In the genomic region with DNA sequence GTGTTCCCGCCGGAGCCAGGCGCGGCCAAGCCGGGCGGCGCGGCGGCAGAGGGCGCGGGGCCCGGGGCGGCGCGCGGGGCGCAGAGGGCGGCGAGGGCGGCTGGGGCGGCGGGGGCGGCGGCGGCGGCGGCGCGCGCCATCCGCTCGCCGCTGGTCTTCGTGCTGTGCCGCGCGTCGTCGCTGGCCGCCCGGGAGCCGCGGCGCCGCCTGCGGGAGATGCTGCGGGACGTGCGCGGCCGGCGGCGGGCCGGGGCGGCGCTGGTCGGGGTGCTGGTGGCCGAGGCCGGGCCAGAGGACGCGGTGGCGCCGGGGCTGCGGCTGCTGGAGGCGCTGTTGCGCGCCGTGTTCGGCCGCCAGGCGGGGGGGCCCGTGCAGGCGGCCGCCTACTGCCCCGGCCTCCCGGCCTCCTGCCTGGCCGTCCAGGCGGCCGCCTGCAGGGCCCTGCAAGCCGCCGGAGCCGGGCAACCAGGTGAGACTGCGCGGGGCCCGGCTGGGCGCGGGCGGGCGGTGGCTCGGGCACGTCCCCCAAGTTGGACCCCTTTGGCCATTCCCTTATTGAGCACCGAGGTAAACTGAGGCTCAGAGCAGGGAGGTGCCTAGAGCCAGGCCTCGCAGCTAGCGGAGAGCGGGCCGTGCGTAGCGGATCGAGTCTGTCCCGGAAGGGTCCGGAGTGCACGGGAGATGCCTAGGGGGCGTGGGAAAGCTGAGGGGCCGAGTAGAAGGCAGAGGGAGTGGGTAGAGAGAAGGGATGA, we compare ENCODE assay signal across 8 cellular contexts. TPM values are rescaled to one million over a fixed set of nuclear protein-coding genes. Genes with fewer than 3 reads are reported as not detected.
A peak's percentile ranks its signal among the peaks of the same experiment; 100 is the strongest.
DNase-seq lines count a peak whose midpoint lies in the region; ATAC-seq and TF ChIP-seq lines count a peak whose summit lies in the region.

No MANE protein-coding gene starts in this region.

- H3K4me2 ChIP-seq in GM23338 (peak overlapping the region; percentile 92), mesenchymal stem cell (ENCODE audit: low read length, poor library complexity, severe bottlenecking) (peak overlapping the region; percentile 83)

- H3K36me3 ChIP-seq in ACC112 (ENCODE audit: insufficient read depth, low read length) (no peaks in the 10 kb centered on the region), GM23338 (ENCODE audit: insufficient read depth) (no peaks in the 10 kb centered on the region), mesenchymal stem cell (ENCODE audit: control insufficient read depth in 1 of 2, insufficient read depth in 2 of 2, low read depth in 1 of 2, low read length in 2 of 2) (peaks cover 0 to 2% of the 10 kb centered on the region in 2 experiments), aorta (ENCODE audit: control insufficient read depth in 1 of 2, insufficient read depth in 2 of 2, low read length in 1 of 2) (no peaks in the 10 kb centered on the region), A673 (ENCODE audit: insufficient read depth, low read length, poor library complexity, severe bottlenecking) (no peaks in the 10 kb centered on the region)

- peaks cover 76% of the 10 kb centered on the region for H3K27me3 ChIP-seq in ACC112 (ENCODE audit: insufficient read depth, low read length)
- H3K27me3 ChIP-seq in GM23338 (ENCODE audit: insufficient read depth), result peaks cover 66% of the 10 kb centered on the region
- peaks cover 77 to 86% of the 10 kb centered on the region in 2 experiments for H3K27me3 ChIP-seq in mesenchymal stem cell (ENCODE audit: control insufficient read depth in 1 of 2, insufficient read depth in 1 of 2, low read length in 2 of 2)
- H3K27me3 ChIP-seq in aorta (ENCODE audit: control insufficient read depth in 1 of 2, insufficient read depth in 2 of 2, low read length in 1 of 2), result no peaks in the 10 kb centered on the region
- H3K27me3 ChIP-seq in A673 (replicated peaks; ENCODE audit: insufficient read depth, low read depth, low read length, poor library complexity), result peaks cover 90% of the 10 kb centered on the region

- intact Hi-C loops in aorta (cut with DNase I), result no loop called here
- intact Hi-C loops in A673 (cut with micrococcal nuclease; ENCODE audit: unreplicated experiment), result no loop called here

- H4K20me1 ChIP-seq in GM23338 (replicated peaks; ENCODE audit: insufficient read depth), result no peaks in the 10 kb centered on the region

- H3K79me1 ChIP-seq in mesenchymal stem cell (replicated peaks; ENCODE audit: low read length, poor library complexity, severe bottlenecking), result no peaks in the 10 kb centered on the region

- H3K27ac ChIP-seq in ACC112 (ENCODE audit: low read depth, low read length) (no peak overlapping the region), GM23338 (ENCODE audit: low read depth) (no peak overlapping the region), mesenchymal stem cell (ENCODE audit: low read length, poor library complexity, severe bottlenecking) (no peak overlapping the region), aorta (ENCODE audit: low read depth in 1 of 2, low read length in 2 of 2) (no peak overlapping the region), A673 (ENCODE audit: low read depth, low read length, poor library complexity, severe bottlenecking) (no peak overlapping the region)

- peak overlapping the region; percentile 44 for H2BK15ac ChIP-seq in mesenchymal stem cell (ENCODE audit: low read depth, poor library complexity, severe bottlenecking)

- H3K27ac Mint-ChIP-seq in GM23338, result no peak overlapping the region
- peak overlapping the region in 3 of 5 experiments; percentile 13 to 90 (median 80) for H3K27ac Mint-ChIP-seq in brain

- no peaks in the 10 kb centered on the region for H3K9me3 Mint-ChIP-seq in GM23338
- peaks cover 0 to 7% (median 0%) of the 10 kb centered on the region in 5 experiments for H3K9me3 Mint-ChIP-seq in brain

- POLR2A ChIA-PET in A673 (lab: Charles Lee; ENCODE audit: low non-redundant PET), result no interaction called here

- H2AFZ ChIP-seq in ACC112 (ENCODE audit: low read length, unreplicated experiment), result peak overlapping the region; percentile 54
- H2AFZ ChIP-seq in GM23338, result peak overlapping the region; percentile 96; the same call in 1 of the 2 replicates
- no peak overlapping the region for H2AFZ ChIP-seq in mesenchymal stem cell (ENCODE audit: low read depth, low read length)

- H2AK5ac ChIP-seq in mesenchymal stem cell (ENCODE audit: low read length, severe bottlenecking), result no peak overlapping the region

- H3K4me1 Mint-ChIP-seq in GM23338 (peaks cover 6% of the 10 kb centered on the region), brain (peaks cover 33% of the 10 kb centered on the region)

- no peak overlapping the region for H2BK120ac ChIP-seq in mesenchymal stem cell (ENCODE audit: low read depth, low read length)

- H3K14ac ChIP-seq in mesenchymal stem cell (ENCODE audit: low read length in 2 of 2), result no peak overlapping the region

- no peak; a peak in 1 of 4 replicates for TF ChIP-seq CTCF in GM23338 (conservative IDR thresholded peaks at IDR 0.05; ENCODE audit: low read depth in 2 of 2)
- TF ChIP-seq CTCF in brain (conservative IDR thresholded peaks at IDR 0.05), result no peak
- TF ChIP-seq CTCF in A673 (conservative IDR thresholded peaks at IDR 0.05; ENCODE audit: low read depth, low read length), result no peak

- DNase-seq in GM23338 (ENCODE audit: low spot score) (peak; percentile 26), mesenchymal stem cell (no peak), aorta (no peak), GM19240 (ENCODE audit: insufficient read length, low spot score) (no peak), A673 (ENCODE audit: low spot score) (no peak), NCI-H1694 treated with DMSO at 0.1 percent for 48 hours (lab: John Stamatoyannopoulos, UW) (no peak)

- H2BK12ac ChIP-seq in mesenchymal stem cell (ENCODE audit: low read length in 2 of 2), result no peak overlapping the region

- H3K4me3 ChIP-seq in ACC112 (ENCODE audit: low read depth, low read length), result peak overlapping the region; percentile 70
- H3K4me3 ChIP-seq in GM23338, result peak overlapping the region; percentile 77
- H3K4me3 ChIP-seq in mesenchymal stem cell (ENCODE audit: insufficient read depth in 1 of 2, low read depth in 1 of 2, low read length in 2 of 2), result peak overlapping the region in 1 of 2 experiments; percentile 51
- peak overlapping the region; percentile 54 to 60 for H3K4me3 ChIP-seq in aorta (ENCODE audit: low read length in 2 of 2)
- H3K4me3 ChIP-seq in A673 (ENCODE audit: low read depth, low read length, poor library complexity, severe bottlenecking), result no peak overlapping the region

- no peaks in the 10 kb centered on the region for H3K9me3 ChIP-seq in mesenchymal stem cell (ENCODE audit: control insufficient read depth, low read length)
- H3K9me3 ChIP-seq in aorta (ENCODE audit: control insufficient read depth, low read length), result no peaks in the 10 kb centered on the region
- H3K9me3 ChIP-seq in A673 (ENCODE audit: low read depth, low read length, poor library complexity, severe bottlenecking), result no peaks in the 10 kb centered on the region

- 0 out of 2 replicates have a peak, but pooled peaks cover 3% of the 10 kb centered on the region for H3F3A ChIP-seq in GM23338 (replicated peaks; ENCODE audit: low read depth)

- H3K9me2 ChIP-seq in GM23338 (ENCODE audit: insufficient read depth), result no peaks in the 10 kb centered on the region

- peak overlapping the region in 1 of 2 experiments; percentile 30 for H3K18ac ChIP-seq in mesenchymal stem cell (ENCODE audit: low read depth in 1 of 2, low read length in 2 of 2)

- H3K4me1 ChIP-seq in ACC112 (ENCODE audit: control insufficient read depth, insufficient read depth, low read length, unreplicated experiment) (no peaks in the 10 kb centered on the region), GM23338 (ENCODE audit: insufficient read depth) (no peaks in the 10 kb centered on the region), mesenchymal stem cell (ENCODE audit: control insufficient read depth, insufficient read depth, low read depth, low read length) (peaks cover 16% of the 10 kb centered on the region), aorta (ENCODE audit: control insufficient read depth in 1 of 2, insufficient read depth in 2 of 2, low read length in 2 of 2) (no peaks in the 10 kb centered on the region), A673 (ENCODE audit: insufficient read depth, low read length, poor library complexity, severe bottlenecking) (no peaks in the 10 kb centered on the region)

- no TSS peak for BruUV-seq in A673 (replicated peaks; lab: Mats Ljungman, UMichigan)

- peak overlapping the region in 1 of 2 experiments; percentile 34 for H3K23ac ChIP-seq in mesenchymal stem cell (ENCODE audit: low read length in 2 of 2)

- H3K36me3 Mint-ChIP-seq in GM23338 (ENCODE audit: low read depth) (no peaks in the 10 kb centered on the region; the same call in 2 of the 3 replicates), brain (peaks cover 19% of the 10 kb centered on the region)

- H3K4me3 Mint-ChIP-seq in GM23338 (peak overlapping the region; percentile 74), brain (peak overlapping the region; percentile 82 to 94 (median 88))

- no peak overlapping the region for H4K8ac ChIP-seq in mesenchymal stem cell (ENCODE audit: low read length)

- H3K27me3 Mint-ChIP-seq in GM23338 (ENCODE audit: insufficient read depth, low read depth, poor library complexity), result peaks cover 34% of the 10 kb centered on the region
- peaks cover 28% of the 10 kb centered on the region for H3K27me3 Mint-ChIP-seq in brain

- no peaks in the 10 kb centered on the region for H3K79me2 ChIP-seq in ACC112 (ENCODE audit: control insufficient read depth, insufficient read depth, low read length, unreplicated experiment)
- no peaks in the 10 kb centered on the region for H3K79me2 ChIP-seq in GM23338 (replicated peaks; ENCODE audit: insufficient read depth)

- peak; percentile 53 for ATAC-seq in GM23338
- no peak for ATAC-seq in aorta (ENCODE audit: low FRiP score)

- no peak overlapping the region for H2BK5ac ChIP-seq in mesenchymal stem cell (ENCODE audit: low read depth, low read length, poor library complexity, severe bottlenecking)

- no peak overlapping the region for H4K91ac ChIP-seq in mesenchymal stem cell (ENCODE audit: low read length)

- H3K9ac ChIP-seq in mesenchymal stem cell (ENCODE audit: low read length), result no peak overlapping the region

- WGBS in mesenchymal stem cell, result 2% methylated on average over 81 of the region's 104 CpGs
- 1 to 5% methylated on average over 31 to 104 of the region's 104 CpGs for WGBS in aorta, 2 donors

- CTCF ChIA-PET in A673 (lab: Charles Lee), result interaction anchor here (0.6 kb wide), 1 partner anchor 227 kb away, joined by 10 read pairs; no protein-coding TSS in a partner anchor

- H3K4ac ChIP-seq in mesenchymal stem cell (ENCODE audit: low read depth in 1 of 2, low read length in 2 of 2), result no peak overlapping the region

RNA-seq across cellular contexts. Expression of a gene that starts 0.6 kb away (rescaled TPM):
- total RNA-seq in GM23338 (2014; rRNA removed; shearing (Covaris generic)), result 1.3 and 1.4 TPM in 2 replicates
- polyA plus RNA-seq in GM23338 (2016; fragmentation: Nextera tagmentation; extraction: Ambion mirVana), result 0.17 and 0.37 TPM in 2 replicates
- 14.1 TPM for polyA plus RNA-seq in brain (ENCODE audit: insufficient read depth, low read depth, low replicate concordance)
- polyA plus RNA-seq in mesenchymal stem cell (2013, experiment 1 of 2), result 0.08 TPM
- polyA plus RNA-seq in mesenchymal stem cell (2013, experiment 2 of 2), result 0.18 TPM
- total RNA-seq in aorta, result under 1 TPM in 1 of 2 donors, not detected in 1; 0.15 TPM
- polyA plus RNA-seq in aorta, result 1 to 10 TPM in 1 of 2 donors, under 1 TPM in 1; 0.13 to 2.4 TPM
- total RNA-seq in A673 (2021), result not detected in 2 replicates

RNA-seq across cellular contexts. Expression of a gene that starts 18.8 kb away (rescaled TPM):
- 148 and 180 TPM in 2 replicates for total RNA-seq in GM23338 (2014; rRNA removed; shearing (Covaris generic))
- polyA plus RNA-seq in GM23338 (2016; fragmentation: Nextera tagmentation; extraction: Ambion mirVana) (156 and 177 TPM in 2 replicates), brain (ENCODE audit: insufficient read depth, low read depth, low replicate concordance) (71.2 TPM), aorta (10 to 100 TPM; 27.8 to 35.3 TPM)
- polyA plus RNA-seq in mesenchymal stem cell (2013, experiment 1 of 2), result 109 TPM
- 108 TPM for polyA plus RNA-seq in mesenchymal stem cell (2013, experiment 2 of 2)
- total RNA-seq in aorta (10 to 100 TPM; 67.7 to 69.7 TPM), A673 (2021) (230 and 245 TPM in 2 replicates)

RNA-seq across cellular contexts. Expression of a gene that starts 42.0 kb away (rescaled TPM):
- not detected in 2 replicates for total RNA-seq in GM23338 (2014; rRNA removed; shearing (Covaris generic))
- polyA plus RNA-seq in GM23338 (2016; fragmentation: Nextera tagmentation; extraction: Ambion mirVana) (not detected in 2 replicates), brain (ENCODE audit: insufficient read depth, low read depth, low replicate concordance) (not detected), aorta (not detected)
- polyA plus RNA-seq in mesenchymal stem cell (2013, experiment 1 of 2), result not detected
- polyA plus RNA-seq in mesenchymal stem cell (2013, experiment 2 of 2), result not detected
- total RNA-seq in aorta (not detected), A673 (2021) (not detected in 2 replicates)
